Comparison of ENCODE assay signal across 31 cellular contexts in genomic region chr19:39316627-39317321, GRCh38. TPM values are rescaled to one million over a fixed set of nuclear protein-coding genes. Genes with fewer than 3 reads are reported as not detected.
"Had no signal": no experiment of that assay in that cellular context is flagged by ENCODE, and none has a peak within 500 bp of the region (broad histone marks: within the 10 kb centered on the region; RNA-seq: fewer than 3 reads in every experiment).

No MANE protein-coding gene starts in this region.

- ATAC-seq: esophagus mucosa; foreskin keratinocyte; heart right ventricle; left lung; lower lobe of right lung; natural killer cell; right lobe of liver; stimulated activated naive CD8-positive, alpha-beta T cell treated with anti-CD3 and anti-CD28 coated beads, Interleukin-15, Interleukin-2, amounts not matched to agents 100 U/mL and 50 U/mL, for 24 hours had no signal

- H3K9me3 Mint-ChIP-seq: activated naive CD8-positive, alpha-beta T cell treated with anti-CD3 and anti-CD28 coated beads, Interleukin-2, amount 10 ng/mL, durations not matched to agents 7 days and 5 days; activated T-helper 2 cell treated with anti-CD3 and anti-CD28 coated beads, Interferon-gamma antibody, Interleukin-2, Interleukin-4, amounts not matched to agents 10 μg/mL and 5 μg/mL and 100 μg/mL, durations not matched to agents 14 hours and 24 hours and 36 hours; endodermal cell; natural killer cell had no signal

- H3K27ac ChIP-seq: foreskin keratinocyte, heart right ventricle, left lung, lower lobe of right lung, ovary, right lobe of liver, thoracic aorta, uterus, VCaP had no signal

- H3K4me1 Mint-ChIP-seq: endodermal cell had no signal

- H3K4me3 ChIP-seq: heart right ventricle, left lung, lower lobe of right lung, ovary, right lobe of liver, thoracic aorta, uterus had no signal

- H3K9me3 ChIP-seq: heart right ventricle, left lung, lower lobe of right lung, neutrophil, ovary, right lobe of liver, thoracic aorta, uterus had no signal

- H3K4me3 Mint-ChIP-seq: activated naive CD8-positive, alpha-beta T cell treated with anti-CD3 and anti-CD28 coated beads, Interleukin-2, amount 10 ng/mL, durations not matched to agents 7 days and 5 days; endodermal cell; natural killer cell had no signal

- H3K27me3 ChIP-seq: ovary, right lobe of liver, uterus had no signal

- H3K36me3 ChIP-seq: lower lobe of right lung, ovary, right lobe of liver, thoracic aorta, uterus had no signal

- H3K27ac Mint-ChIP-seq: activated naive CD8-positive, alpha-beta T cell treated with anti-CD3 and anti-CD28 coated beads, Interleukin-2, amount 10 ng/mL, durations not matched to agents 7 days and 5 days; activated T-helper 2 cell treated with anti-CD3 and anti-CD28 coated beads, Interferon-gamma antibody, Interleukin-2, Interleukin-4, amounts not matched to agents 10 μg/mL and 5 μg/mL and 100 μg/mL, durations not matched to agents 14 hours and 24 hours and 36 hours; endodermal cell; natural killer cell; progenitor cell of endocrine pancreas had no signal

- FAIRE-seq: astrocyte had no signal

- H3K4me1 ChIP-seq: foreskin keratinocyte, lower lobe of right lung, right lobe of liver, uterus had no signal

- DNase-seq: activated CD4-positive, alpha-beta T cell treated with anti-CD3 and anti-CD28 coated beads for 4 hours; activated CD4-positive, alpha-beta T cell treated with anti-CD3 and anti-CD28 coated beads, Interleukin-2, amount 50 U/mL, for 4 hours; activated CD8-positive, alpha-beta memory T cell treated with anti-CD3 and anti-CD28 coated beads, Interleukin-2, amount 50 U/mL, for 4 hours; activated naive CD8-positive, alpha-beta T cell treated with anti-CD3 and anti-CD28 coated beads, Interleukin-2, amount 10 ng/mL, durations not matched to agents 7 days and 5 days; activated T-cell treated with anti-CD3 and anti-CD28 coated beads, Interleukin-2, amount 50 U/mL, for 1 hour; caudate nucleus; endodermal cell; foreskin keratinocyte; heart right ventricle; lower lobe of right lung; mesenchymal stem cell; natural killer cell; ovary; right lobe of liver; stimulated activated CD4-positive, alpha-beta T cell treated with anti-CD3 and anti-CD28 coated beads, Interleukin-12 subunit alpha, Interleukin-12 subunit beta, amount 100 ng/mL, for 4 hours; stimulated activated CD4-positive, alpha-beta T cell treated with anti-CD3 and anti-CD28 coated beads, Interleukin-4, amount 100 ng/mL, for 1 hour; stimulated activated naive CD8-positive, alpha-beta T cell treated with anti-CD3 and anti-CD28 coated beads, Interleukin-15, Interleukin-2, amounts not matched to agents 100 U/mL and 50 U/mL, for 24 hours; T-helper 1 cell; trophoblast cell; uterus had no signal

RNA-seq across cellular contexts. Expression of gene GMFG, which starts 19.1 kb away (rescaled TPM):
- total RNA-seq: endodermal cell, foreskin keratinocyte, progenitor cell of endocrine pancreas, renal cortical epithelial cell had no signal

RNA-seq across cellular contexts. Expression of gene IFNL1, which starts 20.6 kb away (rescaled TPM):
- total RNA-seq: activated CD8-positive, alpha-beta memory T cell treated with anti-CD3 and anti-CD28 coated beads for 36 hours; activated naive CD8-positive, alpha-beta T cell treated with anti-CD3 and anti-CD28 coated beads, Interleukin-2, amount 10 ng/mL, durations not matched to agents 7 days and 5 days; activated T-helper 2 cell treated with anti-CD3 and anti-CD28 coated beads, Interferon-gamma antibody, Interleukin-2, Interleukin-4, amounts not matched to agents 10 μg/mL and 5 μg/mL and 100 μg/mL, durations not matched to agents 14 hours and 24 hours and 36 hours; endodermal cell; esophagus mucosa; foreskin keratinocyte; heart right ventricle; left lung; lower lobe of right lung; ovary; progenitor cell of endocrine pancreas; renal cortical epithelial cell; right lobe of liver; skeletal muscle tissue; thoracic aorta; uterus had no signal
- polyA plus RNA-seq: foreskin keratinocyte, heart right ventricle, ovary had no signal

RNA-seq across cellular contexts. Expression of gene IFNL2, which starts 48.6 kb away (rescaled TPM):
- total RNA-seq: activated CD8-positive, alpha-beta memory T cell treated with anti-CD3 and anti-CD28 coated beads for 36 hours; activated naive CD8-positive, alpha-beta T cell treated with anti-CD3 and anti-CD28 coated beads, Interleukin-2, amount 10 ng/mL, durations not matched to agents 7 days and 5 days; activated T-helper 2 cell treated with anti-CD3 and anti-CD28 coated beads, Interferon-gamma antibody, Interleukin-2, Interleukin-4, amounts not matched to agents 10 μg/mL and 5 μg/mL and 100 μg/mL, durations not matched to agents 14 hours and 24 hours and 36 hours; astrocyte; endodermal cell; esophagus mucosa; foreskin keratinocyte; heart right ventricle; left lung; lower lobe of right lung; natural killer cell; ovary; progenitor cell of endocrine pancreas; renal cortical epithelial cell; right lobe of liver; skeletal muscle tissue; thoracic aorta; uterus had no signal
- polyA plus RNA-seq: foreskin keratinocyte, heart right ventricle, ovary had no signal
